11 cellular contexts compared by ENCODE assay signal in the genomic region with DNA sequence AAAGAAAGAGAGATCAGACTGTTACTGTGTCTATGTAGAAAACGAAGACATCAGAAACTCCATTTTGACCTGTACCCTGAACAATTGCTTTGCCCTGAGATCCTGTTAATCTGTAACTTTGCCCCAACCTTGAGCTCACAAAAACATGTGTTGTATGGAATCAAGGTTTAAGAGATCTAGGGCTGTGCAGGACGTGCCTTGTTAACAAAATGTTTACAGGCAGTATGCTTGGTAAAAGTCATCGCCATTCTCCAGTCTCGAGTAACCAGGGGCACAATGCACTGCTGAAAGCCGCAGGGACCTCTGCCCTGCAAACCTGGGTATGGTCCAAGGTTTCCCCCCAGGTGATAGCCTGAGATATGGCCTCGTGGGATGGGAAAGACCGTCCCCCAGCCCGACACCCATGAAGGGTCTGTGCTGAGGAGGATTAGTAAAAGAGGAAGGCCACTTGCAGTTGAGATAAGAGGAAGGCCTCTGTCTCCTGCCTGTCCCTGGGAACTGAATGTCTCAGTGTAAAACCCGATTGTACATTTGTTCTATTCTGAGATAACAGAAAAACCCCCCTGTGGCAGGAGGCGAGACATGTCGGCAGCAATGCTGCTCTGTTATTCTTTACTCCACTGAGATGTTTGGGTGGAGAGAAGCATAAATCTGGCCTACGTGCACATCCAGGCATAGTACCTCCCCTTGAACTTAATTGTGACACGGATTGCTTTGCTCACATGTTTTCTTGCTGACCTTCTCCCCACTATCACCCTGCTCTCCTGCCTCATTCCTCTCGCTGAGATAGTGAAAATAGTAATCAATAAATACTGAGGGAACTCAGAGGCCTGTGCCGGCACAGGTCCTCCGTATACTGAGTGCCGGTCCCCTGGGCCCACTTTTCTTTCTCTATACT. TPM values are rescaled to one million over a fixed set of nuclear protein-coding genes. Genes with fewer than 3 reads are reported as not detected.
"Had no signal": no experiment of that assay in that cellular context is flagged by ENCODE, and none has a peak within 500 bp of the region (broad histone marks: within the 10 kb centered on the region; RNA-seq: fewer than 3 reads in every experiment).

No MANE protein-coding gene starts in this region.

RNA-seq across cellular contexts. Expression of gene KRTAP5-8, which starts 2.9 kb away (rescaled TPM):
- total RNA-seq: activated CD4-positive, alpha-beta memory T cell treated with anti-CD3 and anti-CD28 coated beads, Interleukin-2, amount 10 ng/mL, durations not matched to agents 7 days and 5 days; activated CD4-positive, alpha-beta T cell treated with anti-CD3 and anti-CD28 coated beads, Interleukin-2, amount 10 ng/mL, durations not matched to agents 24 days and 14 days; cerebellum; fibroblast of villous mesenchyme; heart left ventricle; lower lobe of right lung; ovary; psoas muscle had no signal
- polyA plus RNA-seq: keratinocyte; naive thymus-derived CD8-positive, alpha-beta T cell; ovary; psoas muscle had no signal

RNA-seq across cellular contexts. Expression of gene KRTAP5-7, which starts 7.9 kb away (rescaled TPM):
- total RNA-seq: activated CD4-positive, alpha-beta memory T cell treated with anti-CD3 and anti-CD28 coated beads, Interleukin-2, amount 10 ng/mL, durations not matched to agents 7 days and 5 days; activated CD4-positive, alpha-beta T cell treated with anti-CD3 and anti-CD28 coated beads, Interleukin-2, amount 10 ng/mL, durations not matched to agents 24 days and 14 days; fibroblast of villous mesenchyme; heart left ventricle; lower lobe of right lung; psoas muscle had no signal
- polyA plus RNA-seq: heart left ventricle; keratinocyte; naive thymus-derived CD8-positive, alpha-beta T cell; ovary had no signal

RNA-seq across cellular contexts. Expression of gene KRTAP5-9, which starts 13.3 kb away (rescaled TPM):
- total RNA-seq: activated CD4-positive, alpha-beta memory T cell treated with anti-CD3 and anti-CD28 coated beads, Interleukin-2, amount 10 ng/mL, durations not matched to agents 7 days and 5 days; activated CD4-positive, alpha-beta T cell treated with anti-CD3 and anti-CD28 coated beads, Interleukin-2, amount 10 ng/mL, durations not matched to agents 24 days and 14 days; cerebellum; fibroblast of villous mesenchyme; heart left ventricle; lower lobe of right lung; psoas muscle had no signal
- polyA plus RNA-seq: heart left ventricle; naive thymus-derived CD8-positive, alpha-beta T cell had no signal

RNA-seq across cellular contexts. Expression of gene KRTAP5-10, which starts 30.4 kb away (rescaled TPM):
- total RNA-seq: activated CD4-positive, alpha-beta T cell treated with anti-CD3 and anti-CD28 coated beads, Interleukin-2, amount 10 ng/mL, durations not matched to agents 24 days and 14 days; cerebellum; fibroblast of villous mesenchyme; heart left ventricle; lower lobe of right lung; naive thymus-derived CD8-positive, alpha-beta T cell; psoas muscle had no signal
- polyA plus RNA-seq: heart left ventricle; keratinocyte; naive thymus-derived CD8-positive, alpha-beta T cell; ovary; psoas muscle had no signal

RNA-seq across cellular contexts. Expression of gene KRTAP5-11, which starts 47.7 kb away (rescaled TPM):
- total RNA-seq: activated CD4-positive, alpha-beta memory T cell treated with anti-CD3 and anti-CD28 coated beads, Interleukin-2, amount 10 ng/mL, durations not matched to agents 7 days and 5 days; activated CD4-positive, alpha-beta T cell treated with anti-CD3 and anti-CD28 coated beads, Interleukin-2, amount 10 ng/mL, durations not matched to agents 24 days and 14 days; cerebellum; fibroblast of villous mesenchyme; heart left ventricle; left colon; lower lobe of right lung; naive thymus-derived CD8-positive, alpha-beta T cell; ovary; psoas muscle had no signal
- polyA plus RNA-seq: heart left ventricle; keratinocyte; naive thymus-derived CD8-positive, alpha-beta T cell; ovary; psoas muscle had no signal
